8 cellular contexts compared by ENCODE assay signal in genomic region chr4:25159837-25160713, GRCh38. TPM values are rescaled to one million over a fixed set of nuclear protein-coding genes. Genes with fewer than 3 reads are reported as not detected.
DNase-seq lines count a peak whose midpoint lies in the region; ATAC-seq, FAIRE-seq and TF ChIP-seq lines count a peak whose summit lies in the region.

SEPSECS (minus strand) TSS chr4:25160449; CDS start chr4:25160369, 80 bp downstream.

- TF ChIP-seq CTCF in right atrium auricular region (IDR thresholded peaks at IDR 0.05) (peak in 1 of 2 donors; percentile 14), psoas muscle (IDR thresholded peaks at IDR 0.05) (no peak)

- H3K27me3 ChIP-seq in right atrium auricular region (no peaks in the 10 kb centered on the region), psoas muscle (ENCODE audit: insufficient read depth in 3 of 3, low read length in 2 of 3) (no peaks in the 10 kb centered on the region)

- WGBS in psoas muscle, 3 donors: 0% methylated on average over 65 to 66 of the region's 66 CpGs

- ATAC-seq in GM18498 (IDR thresholded peaks at IDR 0.05; ENCODE audit: unreplicated experiment) (peak; percentile 89), HG02938 (IDR thresholded peaks at IDR 0.05; ENCODE audit: unreplicated experiment) (peak; percentile 87), psoas muscle (peak; percentile 92 to 97 (median 94))

- H3K9me3 ChIP-seq in right atrium auricular region (no peaks in the 10 kb centered on the region), psoas muscle (no peaks in the 10 kb centered on the region)

- intact Hi-C loops in psoas muscle (cut with DNase I): loop anchor here (5.0 to 10.0 kb wide), 3 partner anchors 152 to 215 kb away; partner anchors contain the start of genes ZCCHC4 (in 2 of the 2) and ANAPC4 (in 1 of the 2)

- DNase-seq in NCI-H187 (lab: John Stamatoyannopoulos, UW) (peak; percentile 94 to 98), T-helper 2 cell (peak; percentile 86 to 98 (median 95)), anterior cingulate cortex (lab: John Stamatoyannopoulos, UW) (peak; percentile 66 to 96 (median 91)), right atrium auricular region (ENCODE audit: low spot score) (peak; percentile 99), psoas muscle (peak; percentile 97 to 98), urothelium cell line (ENCODE audit: low spot score) (peak; percentile 89)

- H3K27ac ChIP-seq in right atrium auricular region (peak within 1 kb of the TSS; percentile 93 to 97), psoas muscle (peak within 1 kb of the TSS; percentile 98)

- H3K36me3 ChIP-seq in right atrium auricular region: no peaks in the 10 kb centered on the region
- H3K36me3 ChIP-seq in psoas muscle (ENCODE audit: insufficient read depth in 1 of 2, low read depth in 1 of 2): peaks cover 0 to 18% of the 10 kb centered on the region in 2 donors

- H3K4me3 ChIP-seq in right atrium auricular region (peak within 1 kb of the TSS; percentile 75 to 82), psoas muscle (peak within 1 kb of the TSS; percentile 98)

- FAIRE-seq in urothelium cell line (lab: Jason Lieb, UNC): peak; percentile 56

- peaks cover 0 to 20% of the 10 kb centered on the region in 2 donors for H3K4me1 ChIP-seq in right atrium auricular region
- peaks cover 27% of the 10 kb centered on the region for H3K4me1 ChIP-seq in psoas muscle

RNA-seq across cellular contexts. Expression of gene SEPSECS, which starts in this region (rescaled TPM):
- total RNA-seq in right atrium auricular region (1 to 10 TPM; 2.4 to 3.9 TPM), psoas muscle (1 to 10 TPM; 3.4 to 5.7 (median 4.4) TPM)
- polyA plus RNA-seq in psoas muscle: 1 to 10 TPM; 1.4 to 4.5 (median 1.9) TPM

Comparison
In these comparisons a context has a peak if more than half of its experiments do, and no peak if none do; other contexts are left out.
1. Peak in every context shown above with its lines: DNase-seq, ATAC-seq, H3K4me3 ChIP-seq and H3K27ac ChIP-seq.